ENCODE assay signal across 11 cellular contexts in genomic region chr10:71647526-71648354, GRCh38.
DNase-seq lines count a peak whose midpoint lies in the region; ATAC-seq, FAIRE-seq and TF ChIP-seq lines count a peak whose summit lies in the region.
"Had no signal": no experiment of that assay in that cellular context is flagged by ENCODE, and none has a peak within 500 bp of the region (broad histone marks: within the 10 kb centered on the region; RNA-seq: fewer than 3 reads in every experiment).

No MANE protein-coding gene starts in this region.

- no peak overlapping the region for H3K4me3 ChIP-seq in dorsolateral prefrontal cortex
- no peak overlapping the region for H3K4me3 ChIP-seq in neutrophil (ENCODE audit: low read depth in 1 of 2, low read length in 1 of 2)
- H3K4me3 ChIP-seq: tibial nerve had no signal

- ATAC-seq in GM18873 (IDR thresholded peaks at IDR 0.05; ENCODE audit: low FRiP score, unreplicated experiment), result no peak

- intact Hi-C loops in dorsolateral prefrontal cortex (cut with DNase I), result no loop called here

- peak in 34 of 56 donors; percentile 10 to 41 (median 26) for TF ChIP-seq CTCF in dorsolateral prefrontal cortex (IDR thresholded peaks at IDR 0.05 in 54 of 56, conservative IDR thresholded peaks at IDR 0.05 in 2 of 56; ENCODE audit: low read depth in 1 of 56, partially characterized antibody in 56 of 56)
- peak; percentile 49 for TF ChIP-seq CTCF in neutrophil (IDR thresholded peaks at IDR 0.05)

- DNase-seq in EH (ENCODE audit: low read depth) (peak; percentile 6), NAMALWA (ENCODE audit: low spot score) (peak; percentile 80), dorsolateral prefrontal cortex (no peak), mucosa of gallbladder (ENCODE audit: low spot score) (no peak), GM12892 (ENCODE audit: insufficient read length) (no peak), T1000 (lab: John Stamatoyannopoulos, UW) (no peak)
- DNase-seq: NCI-H1436; stimulated activated CD4-positive, alpha-beta T cell treated with anti-CD3 and anti-CD28 coated beads, Interleukin-15, amount 100 ng/mL, for 24 hours had no signal

- no peak for TF ChIP-seq POLR2A in GM12892 (IDR thresholded peaks at IDR 0.05; ENCODE audit: low read depth, low read length)

- no peak for FAIRE-seq in GM12892 (lab: Jason Lieb, UNC)

- H3K27me3 ChIP-seq in dorsolateral prefrontal cortex, result no peaks in the 10 kb centered on the region
- H3K27me3 ChIP-seq in neutrophil, result no peaks in the 10 kb centered on the region
- H3K27me3 ChIP-seq: tibial nerve had no signal

- H3K36me3 ChIP-seq in neutrophil, result no peaks in the 10 kb centered on the region
- H3K36me3 ChIP-seq: tibial nerve had no signal

- H3K27ac ChIP-seq in dorsolateral prefrontal cortex (no peak overlapping the region), neutrophil (no peak overlapping the region)
- H3K27ac ChIP-seq: tibial nerve had no signal

- H3K9me3 ChIP-seq in neutrophil, result no peaks in the 10 kb centered on the region
- H3K9me3 ChIP-seq: tibial nerve had no signal

- no peaks in the 10 kb centered on the region for H3K4me1 ChIP-seq in neutrophil (ENCODE audit: control insufficient read depth in 1 of 2, insufficient read depth in 1 of 2, low read depth in 1 of 2, low read length in 1 of 2)

Comparison
In these comparisons a context has a peak if more than half of its experiments do, and no peak if none do; other contexts are left out.
1. DNase-seq: peak in EH (single experiment) and NAMALWA (single experiment); none in dorsolateral prefrontal cortex (0 of 10), mucosa of gallbladder (single experiment), GM12892 (single experiment) and T1000 (single experiment).